1 cellular context compared by ENCODE assay signal in genomic region chr11:795638-796564, GRCh38.
TF ChIP-seq lines count a peak whose summit lies in the region.

No MANE protein-coding gene starts in this region.

TF ChIP-seq in GM12878, 131 proteins besides CTCF, POLR2A, EP300 and RAD21:
- no peak for TF ChIP-seq MTA3 (IDR thresholded peaks at IDR 0.05; ENCODE audit: borderline replicate concordance, low read length)
- no peak for TF ChIP-seq BMI1 (IDR thresholded peaks at IDR 0.05; ENCODE audit: borderline replicate concordance)
- TF ChIP-seq DPF2 (IDR thresholded peaks at IDR 0.05), result 0 out of 2 replicates have a peak, but pooled peaks have one; percentile 38
- TF ChIP-seq, protein P1, sequence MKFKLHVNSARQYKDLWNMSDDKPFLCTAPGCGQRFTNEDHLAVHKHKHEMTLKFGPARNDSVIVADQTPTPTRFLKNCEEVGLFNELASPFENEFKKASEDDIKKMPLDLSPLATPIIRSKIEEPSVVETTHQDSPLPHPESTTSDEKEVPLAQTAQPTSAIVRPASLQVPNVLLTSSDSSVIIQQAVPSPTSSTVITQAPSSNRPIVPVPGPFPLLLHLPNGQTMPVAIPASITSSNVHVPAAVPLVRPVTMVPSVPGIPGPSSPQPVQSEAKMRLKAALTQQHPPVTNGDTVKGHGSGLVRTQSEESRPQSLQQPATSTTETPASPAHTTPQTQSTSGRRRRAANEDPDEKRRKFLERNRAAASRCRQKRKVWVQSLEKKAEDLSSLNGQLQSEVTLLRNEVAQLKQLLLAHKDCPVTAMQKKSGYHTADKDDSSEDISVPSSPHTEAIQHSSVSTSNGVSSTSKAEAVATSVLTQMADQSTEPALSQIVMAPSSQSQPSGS (IDR thresholded peaks at IDR 0.05; ENCODE audit: low read length), result no peak
- no peak for TF ChIP-seq YY1 (IDR thresholded peaks at IDR 0.05; ENCODE audit: low read depth, low read length)
- TF ChIP-seq ZNF687 (IDR thresholded peaks at IDR 0.05), result no peak
- TF ChIP-seq PAX8 (IDR thresholded peaks at IDR 0.05), result no peak
- TF ChIP-seq IKZF1 (conservative IDR thresholded peaks at IDR 0.05), result peak; percentile 52
- no peak for TF ChIP-seq SIX5 (IDR thresholded peaks at IDR 0.05; ENCODE audit: low read depth, low read length, severe bottlenecking)
- no peak for TF ChIP-seq NFIC (IDR thresholded peaks at IDR 0.05; ENCODE audit: low read depth, low read length)
- TF ChIP-seq EED (IDR thresholded peaks at IDR 0.05; ENCODE audit: low read depth), result no peak
- TF ChIP-seq POLR2AphosphoS5 (IDR thresholded peaks at IDR 0.05; ENCODE audit: low read length), result peak; percentile 53; the same call in 1 of the 2 replicates
- TF ChIP-seq RELA (IDR thresholded peaks at IDR 0.05; ENCODE audit: borderline replicate concordance, partially characterized antibody), result peak; percentile 11
- TF ChIP-seq EZH2 (IDR thresholded peaks at IDR 0.05; ENCODE audit: borderline replicate concordance, control insufficient read depth, low read depth, low read length), result no peak
- TF ChIP-seq TCF12 (IDR thresholded peaks at IDR 0.05; ENCODE audit: low read depth, low read length), result 0 out of 2 replicates have a peak, but pooled peaks have one; percentile 8
- TF ChIP-seq IKZF2 (IDR thresholded peaks at IDR 0.05), result peak; percentile 25 to 40; a peak in 1 of 4 replicates
- TF ChIP-seq MEF2A (IDR thresholded peaks at IDR 0.05; ENCODE audit: insufficient read depth, low read depth, low read length), result no peak
- TF ChIP-seq NFXL1 (IDR thresholded peaks at IDR 0.05; ENCODE audit: borderline replicate concordance), result no peak
- TF ChIP-seq, protein P2, sequence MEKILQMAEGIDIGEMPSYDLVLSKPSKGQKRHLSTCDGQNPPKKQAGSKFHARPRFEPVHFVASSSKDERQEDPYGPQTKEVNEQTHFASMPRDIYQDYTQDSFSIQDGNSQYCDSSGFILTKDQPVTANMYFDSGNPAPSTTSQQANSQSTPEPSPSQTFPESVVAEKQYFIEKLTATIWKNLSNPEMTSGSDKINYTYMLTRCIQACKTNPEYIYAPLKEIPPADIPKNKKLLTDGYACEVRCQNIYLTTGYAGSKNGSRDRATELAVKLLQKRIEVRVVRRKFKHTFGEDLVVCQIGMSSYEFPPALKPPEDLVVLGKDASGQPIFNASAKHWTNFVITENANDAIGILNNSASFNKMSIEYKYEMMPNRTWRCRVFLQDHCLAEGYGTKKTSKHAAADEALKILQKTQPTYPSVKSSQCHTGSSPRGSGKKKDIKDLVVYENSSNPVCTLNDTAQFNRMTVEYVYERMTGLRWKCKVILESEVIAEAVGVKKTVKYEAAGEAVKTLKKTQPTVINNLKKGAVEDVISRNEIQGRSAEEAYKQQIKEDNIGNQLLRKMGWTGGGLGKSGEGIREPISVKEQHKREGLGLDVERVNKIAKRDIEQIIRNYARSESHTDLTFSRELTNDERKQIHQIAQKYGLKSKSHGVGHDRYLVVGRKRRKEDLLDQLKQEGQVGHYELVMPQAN (conservative IDR thresholded peaks at IDR 0.05), result peak; percentile 13; the same call in 1 of the 2 replicates
- TF ChIP-seq CREB1 (IDR thresholded peaks at IDR 0.05; ENCODE audit: low read depth), result no peak
- TF ChIP-seq TCF3 (IDR thresholded peaks at IDR 0.05; ENCODE audit: borderline replicate concordance, insufficient read depth, low read depth, low read length), result 0 out of 2 replicates have a peak, but pooled peaks have one; percentile 22
- 0 out of 3 replicates have a peak, but pooled peaks of 1 of the 2 experiments have one; percentile 4 for TF ChIP-seq EGR1 (IDR thresholded peaks at IDR 0.05; ENCODE audit: borderline replicate concordance in 1 of 2, low read depth in 2 of 2, low read length in 2 of 2)
- TF ChIP-seq NBN (IDR thresholded peaks at IDR 0.05), result no peak
- TF ChIP-seq NR2F1 (conservative IDR thresholded peaks at IDR 0.05), result peak; percentile 66
- no peak for TF ChIP-seq BCL3 (IDR thresholded peaks at IDR 0.05; ENCODE audit: borderline replicate concordance, insufficient read depth, low read depth, low read length, poor library complexity, severe bottlenecking)
- TF ChIP-seq, protein P3, sequence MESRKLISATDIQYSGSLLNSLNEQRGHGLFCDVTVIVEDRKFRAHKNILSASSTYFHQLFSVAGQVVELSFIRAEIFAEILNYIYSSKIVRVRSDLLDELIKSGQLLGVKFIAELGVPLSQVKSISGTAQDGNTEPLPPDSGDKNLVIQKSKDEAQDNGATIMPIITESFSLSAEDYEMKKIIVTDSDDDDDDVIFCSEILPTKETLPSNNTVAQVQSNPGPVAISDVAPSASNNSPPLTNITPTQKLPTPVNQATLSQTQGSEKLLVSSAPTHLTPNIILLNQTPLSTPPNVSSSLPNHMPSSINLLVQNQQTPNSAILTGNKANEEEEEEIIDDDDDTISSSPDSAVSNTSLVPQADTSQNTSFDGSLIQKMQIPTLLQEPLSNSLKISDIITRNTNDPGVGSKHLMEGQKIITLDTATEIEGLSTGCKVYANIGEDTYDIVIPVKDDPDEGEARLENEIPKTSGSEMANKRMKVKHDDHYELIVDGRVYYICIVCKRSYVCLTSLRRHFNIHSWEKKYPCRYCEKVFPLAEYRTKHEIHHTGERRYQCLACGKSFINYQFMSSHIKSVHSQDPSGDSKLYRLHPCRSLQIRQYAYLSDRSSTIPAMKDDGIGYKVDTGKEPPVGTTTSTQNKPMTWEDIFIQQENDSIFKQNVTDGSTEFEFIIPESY (IDR thresholded peaks at IDR 0.05), result no peak
- TF ChIP-seq FOS (IDR thresholded peaks at IDR 0.05; ENCODE audit: borderline replicate concordance, extremely low read depth, insufficient read length), result no peak
- TF ChIP-seq SMC3 (IDR thresholded peaks at IDR 0.05; ENCODE audit: borderline replicate concordance, low read length), result no peak
- TF ChIP-seq, protein P4, sequence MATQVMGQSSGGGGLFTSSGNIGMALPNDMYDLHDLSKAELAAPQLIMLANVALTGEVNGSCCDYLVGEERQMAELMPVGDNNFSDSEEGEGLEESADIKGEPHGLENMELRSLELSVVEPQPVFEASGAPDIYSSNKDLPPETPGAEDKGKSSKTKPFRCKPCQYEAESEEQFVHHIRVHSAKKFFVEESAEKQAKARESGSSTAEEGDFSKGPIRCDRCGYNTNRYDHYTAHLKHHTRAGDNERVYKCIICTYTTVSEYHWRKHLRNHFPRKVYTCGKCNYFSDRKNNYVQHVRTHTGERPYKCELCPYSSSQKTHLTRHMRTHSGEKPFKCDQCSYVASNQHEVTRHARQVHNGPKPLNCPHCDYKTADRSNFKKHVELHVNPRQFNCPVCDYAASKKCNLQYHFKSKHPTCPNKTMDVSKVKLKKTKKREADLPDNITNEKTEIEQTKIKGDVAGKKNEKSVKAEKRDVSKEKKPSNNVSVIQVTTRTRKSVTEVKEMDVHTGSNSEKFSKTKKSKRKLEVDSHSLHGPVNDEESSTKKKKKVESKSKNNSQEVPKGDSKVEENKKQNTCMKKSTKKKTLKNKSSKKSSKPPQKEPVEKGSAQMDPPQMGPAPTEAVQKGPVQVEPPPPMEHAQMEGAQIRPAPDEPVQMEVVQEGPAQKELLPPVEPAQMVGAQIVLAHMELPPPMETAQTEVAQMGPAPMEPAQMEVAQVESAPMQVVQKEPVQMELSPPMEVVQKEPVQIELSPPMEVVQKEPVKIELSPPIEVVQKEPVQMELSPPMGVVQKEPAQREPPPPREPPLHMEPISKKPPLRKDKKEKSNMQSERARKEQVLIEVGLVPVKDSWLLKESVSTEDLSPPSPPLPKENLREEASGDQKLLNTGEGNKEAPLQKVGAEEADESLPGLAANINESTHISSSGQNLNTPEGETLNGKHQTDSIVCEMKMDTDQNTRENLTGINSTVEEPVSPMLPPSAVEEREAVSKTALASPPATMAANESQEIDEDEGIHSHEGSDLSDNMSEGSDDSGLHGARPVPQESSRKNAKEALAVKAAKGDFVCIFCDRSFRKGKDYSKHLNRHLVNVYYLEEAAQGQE (IDR thresholded peaks at IDR 0.05; ENCODE audit: low read depth, low read length), result no peak
